In the genomic region with DNA sequence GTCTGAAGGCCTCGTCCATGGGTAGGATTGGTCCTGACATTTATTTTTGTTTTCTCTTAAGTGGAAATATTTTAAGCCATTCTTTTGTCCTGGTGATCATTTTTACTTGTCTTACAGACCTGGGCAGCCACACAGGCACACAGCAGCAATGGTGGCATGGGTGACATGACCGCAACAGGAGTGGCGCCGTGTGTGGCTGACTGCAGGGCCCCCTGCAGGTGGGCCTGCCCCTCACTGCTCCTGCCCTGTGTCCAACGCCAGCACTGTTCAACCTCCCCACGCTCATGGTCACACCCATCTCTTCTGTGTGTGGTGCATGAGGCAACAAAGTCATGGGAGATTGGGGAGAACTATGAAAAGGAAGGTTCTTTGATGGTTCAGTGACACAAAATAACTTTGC, we compare ENCODE assay signal across 1 cellular context.
TF ChIP-seq lines count a peak whose summit lies in the region.

No MANE protein-coding gene starts in this region.

TF ChIP-seq in H1, 55 proteins besides CTCF, POLR2A, EP300 and RAD21:
- TF ChIP-seq, protein P1, sequence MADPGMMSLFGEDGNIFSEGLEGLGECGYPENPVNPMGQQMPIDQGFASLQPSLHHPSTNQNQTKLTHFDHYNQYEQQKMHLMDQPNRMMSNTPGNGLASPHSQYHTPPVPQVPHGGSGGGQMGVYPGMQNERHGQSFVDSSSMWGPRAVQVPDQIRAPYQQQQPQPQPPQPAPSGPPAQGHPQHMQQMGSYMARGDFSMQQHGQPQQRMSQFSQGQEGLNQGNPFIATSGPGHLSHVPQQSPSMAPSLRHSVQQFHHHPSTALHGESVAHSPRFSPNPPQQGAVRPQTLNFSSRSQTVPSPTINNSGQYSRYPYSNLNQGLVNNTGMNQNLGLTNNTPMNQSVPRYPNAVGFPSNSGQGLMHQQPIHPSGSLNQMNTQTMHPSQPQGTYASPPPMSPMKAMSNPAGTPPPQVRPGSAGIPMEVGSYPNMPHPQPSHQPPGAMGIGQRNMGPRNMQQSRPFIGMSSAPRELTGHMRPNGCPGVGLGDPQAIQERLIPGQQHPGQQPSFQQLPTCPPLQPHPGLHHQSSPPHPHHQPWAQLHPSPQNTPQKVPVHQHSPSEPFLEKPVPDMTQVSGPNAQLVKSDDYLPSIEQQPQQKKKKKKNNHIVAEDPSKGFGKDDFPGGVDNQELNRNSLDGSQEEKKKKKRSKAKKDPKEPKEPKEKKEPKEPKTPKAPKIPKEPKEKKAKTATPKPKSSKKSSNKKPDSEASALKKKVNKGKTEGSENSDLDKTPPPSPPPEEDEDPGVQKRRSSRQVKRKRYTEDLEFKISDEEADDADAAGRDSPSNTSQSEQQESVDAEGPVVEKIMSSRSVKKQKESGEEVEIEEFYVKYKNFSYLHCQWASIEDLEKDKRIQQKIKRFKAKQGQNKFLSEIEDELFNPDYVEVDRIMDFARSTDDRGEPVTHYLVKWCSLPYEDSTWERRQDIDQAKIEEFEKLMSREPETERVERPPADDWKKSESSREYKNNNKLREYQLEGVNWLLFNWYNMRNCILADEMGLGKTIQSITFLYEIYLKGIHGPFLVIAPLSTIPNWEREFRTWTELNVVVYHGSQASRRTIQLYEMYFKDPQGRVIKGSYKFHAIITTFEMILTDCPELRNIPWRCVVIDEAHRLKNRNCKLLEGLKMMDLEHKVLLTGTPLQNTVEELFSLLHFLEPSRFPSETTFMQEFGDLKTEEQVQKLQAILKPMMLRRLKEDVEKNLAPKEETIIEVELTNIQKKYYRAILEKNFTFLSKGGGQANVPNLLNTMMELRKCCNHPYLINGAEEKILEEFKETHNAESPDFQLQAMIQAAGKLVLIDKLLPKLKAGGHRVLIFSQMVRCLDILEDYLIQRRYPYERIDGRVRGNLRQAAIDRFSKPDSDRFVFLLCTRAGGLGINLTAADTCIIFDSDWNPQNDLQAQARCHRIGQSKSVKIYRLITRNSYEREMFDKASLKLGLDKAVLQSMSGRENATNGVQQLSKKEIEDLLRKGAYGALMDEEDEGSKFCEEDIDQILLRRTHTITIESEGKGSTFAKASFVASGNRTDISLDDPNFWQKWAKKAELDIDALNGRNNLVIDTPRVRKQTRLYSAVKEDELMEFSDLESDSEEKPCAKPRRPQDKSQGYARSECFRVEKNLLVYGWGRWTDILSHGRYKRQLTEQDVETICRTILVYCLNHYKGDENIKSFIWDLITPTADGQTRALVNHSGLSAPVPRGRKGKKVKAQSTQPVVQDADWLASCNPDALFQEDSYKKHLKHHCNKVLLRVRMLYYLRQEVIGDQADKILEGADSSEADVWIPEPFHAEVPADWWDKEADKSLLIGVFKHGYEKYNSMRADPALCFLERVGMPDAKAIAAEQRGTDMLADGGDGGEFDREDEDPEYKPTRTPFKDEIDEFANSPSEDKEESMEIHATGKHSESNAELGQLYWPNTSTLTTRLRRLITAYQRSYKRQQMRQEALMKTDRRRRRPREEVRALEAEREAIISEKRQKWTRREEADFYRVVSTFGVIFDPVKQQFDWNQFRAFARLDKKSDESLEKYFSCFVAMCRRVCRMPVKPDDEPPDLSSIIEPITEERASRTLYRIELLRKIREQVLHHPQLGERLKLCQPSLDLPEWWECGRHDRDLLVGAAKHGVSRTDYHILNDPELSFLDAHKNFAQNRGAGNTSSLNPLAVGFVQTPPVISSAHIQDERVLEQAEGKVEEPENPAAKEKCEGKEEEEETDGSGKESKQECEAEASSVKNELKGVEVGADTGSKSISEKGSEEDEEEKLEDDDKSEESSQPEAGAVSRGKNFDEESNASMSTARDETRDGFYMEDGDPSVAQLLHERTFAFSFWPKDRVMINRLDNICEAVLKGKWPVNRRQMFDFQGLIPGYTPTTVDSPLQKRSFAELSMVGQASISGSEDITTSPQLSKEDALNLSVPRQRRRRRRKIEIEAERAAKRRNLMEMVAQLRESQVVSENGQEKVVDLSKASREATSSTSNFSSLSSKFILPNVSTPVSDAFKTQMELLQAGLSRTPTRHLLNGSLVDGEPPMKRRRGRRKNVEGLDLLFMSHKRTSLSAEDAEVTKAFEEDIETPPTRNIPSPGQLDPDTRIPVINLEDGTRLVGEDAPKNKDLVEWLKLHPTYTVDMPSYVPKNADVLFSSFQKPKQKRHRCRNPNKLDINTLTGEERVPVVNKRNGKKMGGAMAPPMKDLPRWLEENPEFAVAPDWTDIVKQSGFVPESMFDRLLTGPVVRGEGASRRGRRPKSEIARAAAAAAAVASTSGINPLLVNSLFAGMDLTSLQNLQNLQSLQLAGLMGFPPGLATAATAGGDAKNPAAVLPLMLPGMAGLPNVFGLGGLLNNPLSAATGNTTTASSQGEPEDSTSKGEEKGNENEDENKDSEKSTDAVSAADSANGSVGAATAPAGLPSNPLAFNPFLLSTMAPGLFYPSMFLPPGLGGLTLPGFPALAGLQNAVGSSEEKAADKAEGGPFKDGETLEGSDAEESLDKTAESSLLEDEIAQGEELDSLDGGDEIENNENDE (IDR thresholded peaks at IDR 0.05; ENCODE audit: insufficient replicate concordance, low read length), result no peak
- no peak for TF ChIP-seq CEBPB (IDR thresholded peaks at IDR 0.05; ENCODE audit: low read depth, low read length)
- TF ChIP-seq KDM1A (IDR thresholded peaks at IDR 0.05; ENCODE audit: borderline replicate concordance, low read length), result no peak
- TF ChIP-seq JUN (IDR thresholded peaks at IDR 0.05; ENCODE audit: low read depth, low read length), result no peak
- TF ChIP-seq BRCA1 (IDR thresholded peaks at IDR 0.05; ENCODE audit: low read depth, low read length), result no peak
- TF ChIP-seq TBP (IDR thresholded peaks at IDR 0.05; ENCODE audit: low read depth, low read length), result no peak
- no peak for TF ChIP-seq BACH1 (IDR thresholded peaks at IDR 0.05; ENCODE audit: low read length)
- no peak for TF ChIP-seq TAF1 (IDR thresholded peaks at IDR 0.05; ENCODE audit: low read depth, low read length)
- no peak for TF ChIP-seq HDAC2 (IDR thresholded peaks at IDR 0.05; ENCODE audit: borderline replicate concordance in 1 of 2, low read depth in 2 of 2, low read length in 2 of 2)
- TF ChIP-seq CREB1 (IDR thresholded peaks at IDR 0.05), result no peak
- TF ChIP-seq CBX5 (IDR thresholded peaks at IDR 0.05; ENCODE audit: low read depth, low read length), result no peak
- no peak for TF ChIP-seq SP2 (IDR thresholded peaks at IDR 0.05; ENCODE audit: low read length)
- no peak for TF ChIP-seq RXRA (IDR thresholded peaks at IDR 0.05; ENCODE audit: insufficient read depth, low read depth, low read length)
- TF ChIP-seq NANOG (IDR thresholded peaks at IDR 0.05; ENCODE audit: insufficient read depth, low read depth, low read length, poor library complexity, severe bottlenecking), result no peak
- no peak for TF ChIP-seq ASH2L (IDR thresholded peaks at IDR 0.05; ENCODE audit: low read length)
- TF ChIP-seq, protein P2, sequence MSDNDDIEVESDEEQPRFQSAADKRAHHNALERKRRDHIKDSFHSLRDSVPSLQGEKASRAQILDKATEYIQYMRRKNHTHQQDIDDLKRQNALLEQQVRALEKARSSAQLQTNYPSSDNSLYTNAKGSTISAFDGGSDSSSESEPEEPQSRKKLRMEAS (IDR thresholded peaks at IDR 0.05), result no peak
- TF ChIP-seq MAFK (IDR thresholded peaks at IDR 0.05; ENCODE audit: low read depth, low read length), result no peak
